9 cellular contexts compared by ENCODE assay signal in the genomic region with DNA sequence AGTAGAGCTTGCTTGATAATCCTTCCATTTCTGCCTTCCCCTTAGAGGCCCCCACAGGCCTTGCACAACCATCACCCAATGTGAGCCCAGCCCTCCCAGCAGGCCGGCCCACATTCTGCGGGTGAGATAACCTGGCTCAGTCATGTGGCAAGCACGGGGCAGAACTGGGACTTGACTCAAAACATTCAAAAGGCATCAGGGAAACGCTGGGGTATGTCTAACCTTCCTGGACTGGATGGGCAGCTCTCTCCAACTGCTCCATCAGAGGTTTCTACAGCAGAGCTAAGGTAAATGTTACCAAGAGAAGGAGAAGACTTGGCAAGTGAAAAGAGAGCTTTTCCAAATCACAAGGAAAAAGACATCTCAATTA. TPM values are rescaled to one million over a fixed set of nuclear protein-coding genes. Genes with fewer than 3 reads are reported as not detected.
DNase-seq lines count a peak whose midpoint lies in the region; ATAC-seq and TF ChIP-seq lines count a peak whose summit lies in the region.
"Had no signal": no experiment of that assay in that cellular context is flagged by ENCODE, and none has a peak within 500 bp of the region (broad histone marks: within the 10 kb centered on the region; RNA-seq: fewer than 3 reads in every experiment).

No MANE protein-coding gene starts in this region.

- H3K27ac Mint-ChIP-seq in activated CD8-positive, alpha-beta T cell treated with anti-CD3 and anti-CD28 coated beads for 36 hours = peak overlapping the region; percentile 86
- H3K27ac Mint-ChIP-seq in progenitor cell of endocrine pancreas = peak overlapping the region; percentile 82

- peaks cover 57% of the 10 kb centered on the region for H3K4me1 Mint-ChIP-seq in activated CD8-positive, alpha-beta T cell treated with anti-CD3 and anti-CD28 coated beads for 36 hours (ENCODE audit: low read depth)
- peaks cover 27% of the 10 kb centered on the region for H3K4me1 Mint-ChIP-seq in progenitor cell of endocrine pancreas (ENCODE audit: low read depth)

- peaks cover 4% of the 10 kb centered on the region for H3K9me3 Mint-ChIP-seq in activated CD8-positive, alpha-beta T cell treated with anti-CD3 and anti-CD28 coated beads for 36 hours
- no peaks in the 10 kb centered on the region for H3K9me3 Mint-ChIP-seq in progenitor cell of endocrine pancreas (ENCODE audit: low read depth)
- H3K9me3 Mint-ChIP-seq: neural crest cell had no signal

- H3K27me3 Mint-ChIP-seq in activated CD8-positive, alpha-beta T cell treated with anti-CD3 and anti-CD28 coated beads for 36 hours = no peaks in the 10 kb centered on the region
- H3K27me3 Mint-ChIP-seq in progenitor cell of endocrine pancreas = no peaks in the 10 kb centered on the region

- H3K36me3 Mint-ChIP-seq in activated CD8-positive, alpha-beta T cell treated with anti-CD3 and anti-CD28 coated beads for 36 hours (ENCODE audit: low read depth) = peaks cover 16% of the 10 kb centered on the region
- peaks cover 6% of the 10 kb centered on the region for H3K36me3 Mint-ChIP-seq in progenitor cell of endocrine pancreas (ENCODE audit: insufficient read depth)

- CTCF ChIA-PET in activated CD8-positive, alpha-beta T cell treated with anti-CD3 and anti-CD28 coated beads for 36 hours (lab: Charles Lee) = no interaction called here

- TF ChIP-seq CTCF in activated CD8-positive, alpha-beta T cell treated with anti-CD3 and anti-CD28 coated beads for 36 hours (IDR thresholded peaks at IDR 0.05) = no peak
- TF ChIP-seq CTCF in progenitor cell of endocrine pancreas (IDR thresholded peaks at IDR 0.05; ENCODE audit: unreplicated experiment) = no peak

- peak; percentile 26 for ATAC-seq in HG03565 (IDR thresholded peaks at IDR 0.05; ENCODE audit: unreplicated experiment)
- ATAC-seq in activated CD8-positive, alpha-beta T cell treated with anti-CD3 and anti-CD28 coated beads for 36 hours = peak; percentile 79

- intact Hi-C loops in activated CD8-positive, alpha-beta T cell treated with anti-CD3 and anti-CD28 coated beads for 36 hours (cut with micrococcal nuclease) = no loop called here

- DNase-seq in EL (peak; percentile 82), fibroblast of the conjunctiva (ENCODE audit: low read depth) (peak; percentile 75), progenitor cell of endocrine pancreas (ENCODE audit: low spot score, unreplicated experiment) (no peak), NCI-H524 (lab: John Stamatoyannopoulos, UW) (no peak), dermis blood vessel endothelial cell (no peak)
- DNase-seq in activated CD8-positive, alpha-beta T cell treated with anti-CD3 and anti-CD28 coated beads for 36 hours = peak; percentile 77
- no peak for DNase-seq in effector CD8-positive, alpha-beta T cell (lab: John Stamatoyannopoulos, UW)

- POLR2A ChIA-PET in activated CD8-positive, alpha-beta T cell treated with anti-CD3 and anti-CD28 coated beads for 36 hours (lab: Charles Lee) = no interaction called here

- H3K4me3 Mint-ChIP-seq in activated CD8-positive, alpha-beta T cell treated with anti-CD3 and anti-CD28 coated beads for 36 hours = no peak overlapping the region
- H3K4me3 Mint-ChIP-seq in progenitor cell of endocrine pancreas (ENCODE audit: low read depth) = no peak overlapping the region
- H3K4me3 Mint-ChIP-seq: neural crest cell had no signal

RNA-seq across cellular contexts. Expression of a gene that starts 24.8 kb away (rescaled TPM):
- total RNA-seq in activated CD8-positive, alpha-beta T cell treated with anti-CD3 and anti-CD28 coated beads for 36 hours = 10 to 100 TPM; 27.4 to 28.3 TPM
- total RNA-seq in progenitor cell of endocrine pancreas (56.8 and 59.3 TPM in 2 replicates), dermis blood vessel endothelial cell (8.7 and 11.8 TPM in 2 replicates)

RNA-seq across cellular contexts. Expression of a gene that starts 49.0 kb away (rescaled TPM):
- total RNA-seq in activated CD8-positive, alpha-beta T cell treated with anti-CD3 and anti-CD28 coated beads for 36 hours = not detected
- total RNA-seq in progenitor cell of endocrine pancreas (not detected in 2 replicates), dermis blood vessel endothelial cell (not detected in 2 replicates)
- total RNA-seq: neural crest cell had no signal

RNA-seq across cellular contexts. Expression of a gene that starts 49.2 kb away (rescaled TPM):
- total RNA-seq in activated CD8-positive, alpha-beta T cell treated with anti-CD3 and anti-CD28 coated beads for 36 hours = 1 to 10 TPM; 1.9 to 2.3 TPM
- total RNA-seq in progenitor cell of endocrine pancreas = 11.5 and 12.3 TPM in 2 replicates
- 3.1 and 5.3 TPM in 2 replicates for total RNA-seq in dermis blood vessel endothelial cell

Comparison
In these comparisons a context has a peak if more than half of its experiments do, and no peak if none do; other contexts are left out.
1. DNase-seq: peak in EL (single experiment), activated CD8-positive, alpha-beta T cell treated with anti-CD3 and anti-CD28 coated beads for 36 hours (single experiment) and fibroblast of the conjunctiva (single experiment); none in progenitor cell of endocrine pancreas (single experiment), effector CD8-positive, alpha-beta T cell (single experiment), NCI-H524 (0 of 2) and dermis blood vessel endothelial cell (single experiment).